1 cellular context compared by ENCODE assay signal in genomic region chr16:21222495-21223337, GRCh38.
TF ChIP-seq lines count a peak whose summit lies in the region.

No MANE protein-coding gene starts in this region.

TF ChIP-seq in A549, 52 proteins besides CTCF, POLR2A, EP300 and RAD21:
- TF ChIP-seq RNF2 (IDR thresholded peaks at IDR 0.05; ENCODE audit: borderline replicate concordance, low read depth) = no peak
- no peak for TF ChIP-seq TFCP2L1 (CRISPR knock-in tag; IDR thresholded peaks at IDR 0.05)
- TF ChIP-seq HDAC2 (IDR thresholded peaks at IDR 0.05) = no peak
- TF ChIP-seq CBX8 (IDR thresholded peaks at IDR 0.05) = no peak
- TF ChIP-seq REST (IDR thresholded peaks at IDR 0.05) = no peak
- TF ChIP-seq SREBF2 (IDR thresholded peaks at IDR 0.05) = no peak
- TF ChIP-seq BHLHE40 (IDR thresholded peaks at IDR 0.05; ENCODE audit: low read depth, low read length) = no peak
- no peak for TF ChIP-seq FOSB (CRISPR knock-in tag; IDR thresholded peaks at IDR 0.05)
- no peak for TF ChIP-seq CHD4 (IDR thresholded peaks at IDR 0.05; ENCODE audit: borderline replicate concordance)
- TF ChIP-seq BCL3 (IDR thresholded peaks at IDR 0.05) = no peak
- 0 out of 2 replicates have a peak, but pooled peaks have one; percentile 14 for TF ChIP-seq NPAS2 (CRISPR knock-in tag; IDR thresholded peaks at IDR 0.05; ENCODE audit: borderline replicate concordance)
- no peak for TF ChIP-seq JUN (IDR thresholded peaks at IDR 0.05)
- TF ChIP-seq HOXB13 (CRISPR knock-in tag; IDR thresholded peaks at IDR 0.05; ENCODE audit: low read depth) = peak; percentile 89; the same call in 1 of the 2 replicates
- TF ChIP-seq CHD2 (IDR thresholded peaks at IDR 0.05; ENCODE audit: low read length, partially characterized antibody) = no peak
- peak; percentile 94 for TF ChIP-seq ZSCAN20 (CRISPR knock-in tag; IDR thresholded peaks at IDR 0.05)
- TF ChIP-seq POLR2AphosphoS2 (conservative IDR thresholded peaks at IDR 0.05; ENCODE audit: low read length) = no peak
- TF ChIP-seq RARB (CRISPR knock-in tag; IDR thresholded peaks at IDR 0.05) = no peak
- peak; percentile 53; the same call in 1 of the 2 replicates for TF ChIP-seq HEYL (CRISPR knock-in tag; IDR thresholded peaks at IDR 0.05)
- TF ChIP-seq ATOH8 (CRISPR knock-in tag; IDR thresholded peaks at IDR 0.05; ENCODE audit: low read depth) = no peak
- TF ChIP-seq USF2 (IDR thresholded peaks at IDR 0.05) = no peak
- TF ChIP-seq PBX3 (IDR thresholded peaks at IDR 0.05) = no peak
- TF ChIP-seq TP53 (CRISPR knock-in tag; IDR thresholded peaks at IDR 0.05) = no peak
- no peak for TF ChIP-seq MAZ (IDR thresholded peaks at IDR 0.05; ENCODE audit: borderline replicate concordance, low read depth, low read length)
- no peak for TF ChIP-seq KDM1A (IDR thresholded peaks at IDR 0.05; ENCODE audit: low read depth)
- no peak for TF ChIP-seq MYC (IDR thresholded peaks at IDR 0.05; ENCODE audit: borderline replicate concordance, low read length)
- TF ChIP-seq HMGXB4 (CRISPR knock-in tag; IDR thresholded peaks at IDR 0.05; ENCODE audit: borderline replicate concordance) = no peak
- TF ChIP-seq HOXB5 (CRISPR knock-in tag; IDR thresholded peaks at IDR 0.05) = peak; percentile 69; the same call in 1 of the 2 replicates
- TF ChIP-seq SMC3 (IDR thresholded peaks at IDR 0.05) = no peak
- TF ChIP-seq MAFK (IDR thresholded peaks at IDR 0.05; ENCODE audit: partially characterized antibody) = no peak
- no peak for TF ChIP-seq NR3C1 (IDR thresholded peaks at IDR 0.05)
- TF ChIP-seq ZC3H11A (IDR thresholded peaks at IDR 0.05) = no peak
- TF ChIP-seq CBX2 (IDR thresholded peaks at IDR 0.05; ENCODE audit: borderline replicate concordance, low read depth) = no peak
- peak; percentile 85; the same call in 1 of the 2 replicates for TF ChIP-seq FOXS1 (CRISPR knock-in tag; IDR thresholded peaks at IDR 0.05)
- TF ChIP-seq E2F6 (IDR thresholded peaks at IDR 0.05; ENCODE audit: borderline replicate concordance, low read depth) = no peak
- no peak for TF ChIP-seq ZFP36 (IDR thresholded peaks at IDR 0.05; ENCODE audit: borderline replicate concordance, partially characterized antibody)
- no peak for TF ChIP-seq MAX (IDR thresholded peaks at IDR 0.05)
- TF ChIP-seq GATA3 (IDR thresholded peaks at IDR 0.05; ENCODE audit: borderline replicate concordance) = no peak
- no peak for TF ChIP-seq NFE2L2 (conservative IDR thresholded peaks at IDR 0.05; ENCODE audit: low read length)
- TF ChIP-seq HES2 (IDR thresholded peaks at IDR 0.05) = no peak
- no peak for TF ChIP-seq FOSL2 (IDR thresholded peaks at IDR 0.05)
- TF ChIP-seq FOSL2 (CRISPR knock-in tag; IDR thresholded peaks at IDR 0.05) = no peak
- TF ChIP-seq KDM5A (IDR thresholded peaks at IDR 0.05) = no peak
- no peak for TF ChIP-seq RCOR1 (IDR thresholded peaks at IDR 0.05; ENCODE audit: low read depth, low read length)
- no peak for TF ChIP-seq PHF8 (IDR thresholded peaks at IDR 0.05; ENCODE audit: borderline replicate concordance, low read depth)
- TF ChIP-seq ELK1 (IDR thresholded peaks at IDR 0.05; ENCODE audit: low read depth, low read length) = no peak
- no peak for TF ChIP-seq CEBPB (IDR thresholded peaks at IDR 0.05)
- TF ChIP-seq ZNF302 (CRISPR knock-in tag; IDR thresholded peaks at IDR 0.05) = peak; percentile 94
- TF ChIP-seq EHMT2 (IDR thresholded peaks at IDR 0.05; ENCODE audit: low read depth) = no peak
- no peak for TF ChIP-seq JUNB (IDR thresholded peaks at IDR 0.05)
- TF ChIP-seq RFX5 (IDR thresholded peaks at IDR 0.05) = no peak
- TF ChIP-seq HOXA7 (CRISPR knock-in tag; IDR thresholded peaks at IDR 0.05) = no peak
- TF ChIP-seq ESRRA (IDR thresholded peaks at IDR 0.05; ENCODE audit: borderline replicate concordance, low read length) = no peak
- TF ChIP-seq EHF (CRISPR knock-in tag; IDR thresholded peaks at IDR 0.05) = peak; percentile 96
